ENCODE assay signal across 8 cellular contexts in genomic region chr17:17063546-17064122, GRCh38. TPM values are rescaled to one million over a fixed set of nuclear protein-coding genes. Genes with fewer than 3 reads are reported as not detected.
DNase-seq lines count a peak whose midpoint lies in the region; TF ChIP-seq lines count a peak whose summit lies in the region.

No MANE protein-coding gene starts in this region.

- BruUV-seq in Caco-2 (replicated peaks; lab: Mats Ljungman, UMichigan) (no TSS peak), PC-9 (replicated peaks; lab: Mats Ljungman, UMichigan) (no TSS peak)

- POLR2A ChIA-PET in Caco-2 (lab: Charles Lee): interaction anchor here (0.7 kb wide), 1 partner anchor 26 kb away, joined by 5 read pairs; no protein-coding TSS in a partner anchor
- POLR2A ChIA-PET in PC-9 (lab: Charles Lee; ENCODE audit: unreplicated experiment): no interaction called here

- H3K27me3 ChIP-seq in Caco-2 (replicated peaks; ENCODE audit: control insufficient read depth, insufficient read depth, low read length) (no peaks in the 10 kb centered on the region), PC-9 (ENCODE audit: insufficient read depth, low read depth) (no peaks in the 10 kb centered on the region)

- no peak for DNase-seq in Caco-2
- DNase-seq in PC-9: peak; percentile 56 to 84
- DNase-seq in glomerular visceral epithelial cell (ENCODE audit: extremely low spot score): peak; percentile 70
- peak; percentile 50 for DNase-seq in renal cortical epithelial cell (ENCODE audit: low read depth)
- no peak for DNase-seq in erythroblast (lab: John Stamatoyannopoulos, UW)
- no peak for DNase-seq in stimulated activated CD4-positive, alpha-beta T cell treated with anti-CD3 and anti-CD28 coated beads, Interleukin-2, amount 100 ng/mL, for 24 hours
- DNase-seq in islet precursor cell: no peak
- DNase-seq in retina: no peak

- H3K9me3 ChIP-seq in Caco-2 (no peaks in the 10 kb centered on the region), PC-9 (ENCODE audit: insufficient read depth, low read depth) (no peaks in the 10 kb centered on the region)

- no peak for TF ChIP-seq CTCF in Caco-2 (IDR thresholded peaks at IDR 0.05; ENCODE audit: insufficient read depth in 1 of 2, low read depth in 1 of 2, low read length in 1 of 2, severe bottlenecking in 1 of 2, unreplicated experiment in 1 of 2)
- no peak for TF ChIP-seq CTCF in PC-9 (conservative IDR thresholded peaks at IDR 0.05)

- H3K9me3 Mint-ChIP-seq in Caco-2 (ENCODE audit: unreplicated experiment): no peaks in the 10 kb centered on the region

- H3F3A ChIP-seq in PC-9 (ENCODE audit: insufficient read depth, low read depth): peaks cover 92% of the 10 kb centered on the region

- no peaks in the 10 kb centered on the region for H3K9me2 ChIP-seq in PC-9 (ENCODE audit: insufficient read depth)

- TF ChIP-seq POLR2A in erythroblast (IDR thresholded peaks at IDR 0.05; ENCODE audit: low read length): no peak

- H3K4me3 Mint-ChIP-seq in Caco-2 (ENCODE audit: unreplicated experiment): no peak overlapping the region

- peak overlapping the region; percentile 35 for H3K27ac ChIP-seq in PC-9

- H2AFZ ChIP-seq in PC-9: no peak overlapping the region

- no peak overlapping the region for H3K4me3 ChIP-seq in Caco-2 (ENCODE audit: low read depth, low read length)
- H3K4me3 ChIP-seq in PC-9: no peak overlapping the region

- H3K4me2 ChIP-seq in PC-9: peak overlapping the region; percentile 26

- H3K79me2 ChIP-seq in PC-9 (ENCODE audit: low read depth): peaks cover 100% of the 10 kb centered on the region

- peaks cover 84% of the 10 kb centered on the region for H4K20me1 ChIP-seq in PC-9 (ENCODE audit: insufficient read depth)

- peaks cover 69% of the 10 kb centered on the region for H3K36me3 Mint-ChIP-seq in Caco-2 (ENCODE audit: insufficient read depth, unreplicated experiment)

- peaks cover 24% of the 10 kb centered on the region for H3K4me1 Mint-ChIP-seq in Caco-2 (ENCODE audit: low read depth, unreplicated experiment)

- intact Hi-C loops in Caco-2 (cut with micrococcal nuclease; ENCODE audit: unreplicated experiment): loop anchor here (2.0 kb wide), 1 partner anchor 21 kb away; the partner anchor contains the start of gene MPRIP
- intact Hi-C loops in PC-9 (cut with micrococcal nuclease; ENCODE audit: unreplicated experiment): loop anchor here (1.0 kb wide), 1 partner anchor 15 kb away; no protein-coding TSS in a partner anchor

- H3K4me1 ChIP-seq in Caco-2 (peaks cover 19% of the 10 kb centered on the region), PC-9 (replicated peaks; ENCODE audit: insufficient read depth) (peaks cover 76% of the 10 kb centered on the region)

- H3K27me3 Mint-ChIP-seq in Caco-2 (ENCODE audit: insufficient read depth, unreplicated experiment): no peaks in the 10 kb centered on the region

- CTCF ChIA-PET in Caco-2 (lab: Charles Lee) (no interaction called here), PC-9 (lab: Charles Lee) (no interaction called here)

- H3K27ac Mint-ChIP-seq in Caco-2 (ENCODE audit: unreplicated experiment): peak overlapping the region; percentile 51

- H3K36me3 ChIP-seq in Caco-2 (ENCODE audit: control insufficient read depth, insufficient read depth, low read length) (peaks cover 3% of the 10 kb centered on the region; the same call in 1 of the 2 replicates), PC-9 (ENCODE audit: low read depth) (peaks cover 60% of the 10 kb centered on the region)

RNA-seq across cellular contexts. Expression of gene MPRIP, which starts 21.4 kb away (rescaled TPM):
- 284 and 311 TPM in 2 replicates for total RNA-seq in Caco-2 (2022)
- total RNA-seq in PC-9 (2021): 411 and 443 TPM in 2 replicates
- 66.7 and 103 TPM in 2 replicates for total RNA-seq in renal cortical epithelial cell

Comparison
In these comparisons a context has a peak if more than half of its experiments do, and no peak if none do; other contexts are left out.
1. DNase-seq: peak in PC-9 (2 of 2), glomerular visceral epithelial cell (single experiment) and renal cortical epithelial cell (single experiment); none in Caco-2 (0 of 2), erythroblast (0 of 2), stimulated activated CD4-positive, alpha-beta T cell treated with anti-CD3 and anti-CD28 coated beads, Interleukin-2, amount 100 ng/mL, for 24 hours (0 of 2), islet precursor cell (single experiment) and retina (single experiment).